ENCODE assay signal across 22 cellular contexts in the genomic region with DNA sequence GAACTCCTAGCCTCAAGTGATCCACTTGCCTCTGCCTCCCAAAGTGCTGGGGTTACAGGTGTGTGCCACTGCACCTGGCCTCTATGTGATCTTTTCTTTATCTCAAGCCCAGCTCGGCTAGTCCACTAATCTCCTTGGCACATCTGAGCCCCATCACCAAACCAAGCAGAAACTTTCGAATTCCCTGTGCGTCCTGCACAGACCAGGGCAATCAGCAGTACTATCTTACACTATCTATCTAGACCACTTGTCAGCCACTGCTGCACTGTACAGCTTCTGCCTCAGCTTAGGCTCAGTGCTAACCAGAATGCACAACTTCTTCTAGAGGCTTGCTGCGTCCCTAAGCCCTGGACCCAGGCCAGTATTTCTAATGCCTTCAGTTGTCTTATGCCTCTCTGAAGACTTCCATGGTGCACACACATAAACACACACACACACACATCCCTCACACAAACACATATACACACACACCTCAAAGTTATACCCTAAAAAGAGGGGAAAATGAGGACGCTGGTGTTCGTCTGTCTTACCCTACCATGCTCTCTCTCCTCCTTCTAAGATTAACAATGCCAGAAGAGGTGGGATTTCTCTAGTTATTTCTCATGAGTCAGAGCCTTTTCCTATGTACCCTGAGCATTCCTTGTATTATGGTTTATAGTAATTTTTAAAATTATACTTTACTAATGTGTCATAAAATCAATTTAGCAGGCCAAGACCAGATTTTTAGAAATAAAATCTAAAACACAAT. TPM values are rescaled to one million over a fixed set of nuclear protein-coding genes. Genes with fewer than 3 reads are reported as not detected.
"Had no signal": no experiment of that assay in that cellular context is flagged by ENCODE, and none has a peak within 500 bp of the region (broad histone marks: within the 10 kb centered on the region; RNA-seq: fewer than 3 reads in every experiment).

No MANE protein-coding gene starts in this region.

- H3K4me3 Mint-ChIP-seq: activated CD4-positive, alpha-beta memory T cell treated with anti-CD3 and anti-CD28 coated beads, Interleukin-2, amount 10 ng/mL, durations not matched to agents 7 days and 5 days; activated CD4-positive, alpha-beta T cell treated with anti-CD3 and anti-CD28 coated beads for 36 hours; activated naive CD4-positive, alpha-beta T cell treated with anti-CD3 and anti-CD28 coated beads, Interleukin-2, amount 10 ng/mL, durations not matched to agents 7 days and 5 days; activated naive CD8-positive, alpha-beta T cell treated with anti-CD3 and anti-CD28 coated beads for 36 hours; T-helper 1 cell treated with Interleukin-12 subunit alpha and Interleukin-12 subunit beta and Interleukin-4 antibody, amounts not matched to agents 30 μg/mL and 1 μg/mL, for 36 hours had no signal

- DNase-seq: activated CD4-positive, alpha-beta memory T cell treated with anti-CD3 and anti-CD28 coated beads, Interleukin-2, amount 10 ng/mL, durations not matched to agents 7 days and 5 days; activated CD4-positive, alpha-beta T cell treated with anti-CD3 and anti-CD28 coated beads for 36 hours; activated CD4-positive, alpha-beta T cell treated with anti-CD3 and anti-CD28 coated beads, Interleukin-2, amount 50 U/mL, for 1 hour; activated gamma-delta T cell treated with Interleukin-2 at 50 U/mL for 16 hours; activated naive CD4-positive, alpha-beta T cell treated with anti-CD3 and anti-CD28 coated beads, Interleukin-2, amount 10 ng/mL, durations not matched to agents 7 days and 5 days; activated naive CD8-positive, alpha-beta T cell treated with anti-CD3 and anti-CD28 coated beads for 36 hours; activated T-cell treated with anti-CD3 and anti-CD28 coated beads for 4 hours; activated T-cell treated with anti-CD3 and anti-CD28 coated beads, Interleukin-2, amount 50 U/mL, for 48 hours; caudate nucleus; Karpas-422; MM.1S; NCI-H1105 treated with DMSO at 0.1 percent for 48 hours; NCI-H1436 treated with DMSO at 0.1 percent for 48 hours; NCI-H187; NCI-H2081; NCI-H524; PC-3; SHP77; WERI-Rb-1 had no signal

- H3K27me3 Mint-ChIP-seq: activated CD4-positive, alpha-beta memory T cell treated with anti-CD3 and anti-CD28 coated beads, Interleukin-2, amount 10 ng/mL, durations not matched to agents 7 days and 5 days; activated CD4-positive, alpha-beta T cell treated with anti-CD3 and anti-CD28 coated beads for 36 hours; activated naive CD8-positive, alpha-beta T cell treated with anti-CD3 and anti-CD28 coated beads for 36 hours had no signal

- H3K9me3 Mint-ChIP-seq: activated CD4-positive, alpha-beta memory T cell treated with anti-CD3 and anti-CD28 coated beads, Interleukin-2, amount 10 ng/mL, durations not matched to agents 7 days and 5 days; activated naive CD4-positive, alpha-beta T cell treated with anti-CD3 and anti-CD28 coated beads, Interleukin-2, amount 10 ng/mL, durations not matched to agents 7 days and 5 days; activated naive CD8-positive, alpha-beta T cell treated with anti-CD3 and anti-CD28 coated beads for 36 hours; activated T-helper 2 cell treated with anti-CD3 and anti-CD28 coated beads, Interferon-gamma antibody, Interleukin-2, Interleukin-4, amounts not matched to agents 10 μg/mL and 5 μg/mL and 100 μg/mL, durations not matched to agents 14 hours and 24 hours and 36 hours; T-helper 1 cell treated with Interleukin-12 subunit alpha and Interleukin-12 subunit beta and Interleukin-4 antibody, amounts not matched to agents 30 μg/mL and 1 μg/mL, for 36 hours had no signal

- H3K36me3 Mint-ChIP-seq: activated naive CD4-positive, alpha-beta T cell treated with anti-CD3 and anti-CD28 coated beads, Interleukin-2, amount 10 ng/mL, durations not matched to agents 7 days and 5 days; activated naive CD8-positive, alpha-beta T cell treated with anti-CD3 and anti-CD28 coated beads for 36 hours had no signal

- ATAC-seq: activated CD4-positive, alpha-beta T cell treated with anti-CD3 and anti-CD28 coated beads for 36 hours; PC-3 had no signal

- H3K4me1 Mint-ChIP-seq: activated CD4-positive, alpha-beta memory T cell treated with anti-CD3 and anti-CD28 coated beads, Interleukin-2, amount 10 ng/mL, durations not matched to agents 7 days and 5 days; activated CD4-positive, alpha-beta T cell treated with anti-CD3 and anti-CD28 coated beads for 36 hours; activated naive CD4-positive, alpha-beta T cell treated with anti-CD3 and anti-CD28 coated beads, Interleukin-2, amount 10 ng/mL, durations not matched to agents 7 days and 5 days had no signal

- H3K27ac Mint-ChIP-seq: activated CD4-positive, alpha-beta memory T cell treated with anti-CD3 and anti-CD28 coated beads, Interleukin-2, amount 10 ng/mL, durations not matched to agents 7 days and 5 days; activated CD4-positive, alpha-beta T cell treated with anti-CD3 and anti-CD28 coated beads for 36 hours; activated naive CD4-positive, alpha-beta T cell treated with anti-CD3 and anti-CD28 coated beads, Interleukin-2, amount 10 ng/mL, durations not matched to agents 7 days and 5 days; activated naive CD8-positive, alpha-beta T cell treated with anti-CD3 and anti-CD28 coated beads for 36 hours; activated T-helper 2 cell treated with anti-CD3 and anti-CD28 coated beads, Interferon-gamma antibody, Interleukin-2, Interleukin-4, amounts not matched to agents 10 μg/mL and 5 μg/mL and 100 μg/mL, durations not matched to agents 14 hours and 24 hours and 36 hours; T-helper 1 cell treated with Interleukin-12 subunit alpha and Interleukin-12 subunit beta and Interleukin-4 antibody, amounts not matched to agents 30 μg/mL and 1 μg/mL, for 36 hours had no signal

RNA-seq across cellular contexts. Expression of a gene that starts 59.3 kb away (rescaled TPM):
- total RNA-seq: activated CD4-positive, alpha-beta memory T cell treated with anti-CD3 and anti-CD28 coated beads, Interleukin-2, amount 10 ng/mL, durations not matched to agents 7 days and 5 days; activated CD4-positive, alpha-beta T cell treated with anti-CD3 and anti-CD28 coated beads for 36 hours; activated CD8-positive, alpha-beta memory T cell treated with anti-CD3 and anti-CD28 coated beads for 36 hours; activated naive CD8-positive, alpha-beta T cell treated with anti-CD3 and anti-CD28 coated beads for 36 hours; activated T-helper 2 cell treated with anti-CD3 and anti-CD28 coated beads, Interferon-gamma antibody, Interleukin-2, Interleukin-4, amounts not matched to agents 10 μg/mL and 5 μg/mL and 100 μg/mL, durations not matched to agents 14 hours and 24 hours and 36 hours; PC-3 had no signal
